23 cellular contexts compared by ENCODE assay signal in the genomic region with DNA sequence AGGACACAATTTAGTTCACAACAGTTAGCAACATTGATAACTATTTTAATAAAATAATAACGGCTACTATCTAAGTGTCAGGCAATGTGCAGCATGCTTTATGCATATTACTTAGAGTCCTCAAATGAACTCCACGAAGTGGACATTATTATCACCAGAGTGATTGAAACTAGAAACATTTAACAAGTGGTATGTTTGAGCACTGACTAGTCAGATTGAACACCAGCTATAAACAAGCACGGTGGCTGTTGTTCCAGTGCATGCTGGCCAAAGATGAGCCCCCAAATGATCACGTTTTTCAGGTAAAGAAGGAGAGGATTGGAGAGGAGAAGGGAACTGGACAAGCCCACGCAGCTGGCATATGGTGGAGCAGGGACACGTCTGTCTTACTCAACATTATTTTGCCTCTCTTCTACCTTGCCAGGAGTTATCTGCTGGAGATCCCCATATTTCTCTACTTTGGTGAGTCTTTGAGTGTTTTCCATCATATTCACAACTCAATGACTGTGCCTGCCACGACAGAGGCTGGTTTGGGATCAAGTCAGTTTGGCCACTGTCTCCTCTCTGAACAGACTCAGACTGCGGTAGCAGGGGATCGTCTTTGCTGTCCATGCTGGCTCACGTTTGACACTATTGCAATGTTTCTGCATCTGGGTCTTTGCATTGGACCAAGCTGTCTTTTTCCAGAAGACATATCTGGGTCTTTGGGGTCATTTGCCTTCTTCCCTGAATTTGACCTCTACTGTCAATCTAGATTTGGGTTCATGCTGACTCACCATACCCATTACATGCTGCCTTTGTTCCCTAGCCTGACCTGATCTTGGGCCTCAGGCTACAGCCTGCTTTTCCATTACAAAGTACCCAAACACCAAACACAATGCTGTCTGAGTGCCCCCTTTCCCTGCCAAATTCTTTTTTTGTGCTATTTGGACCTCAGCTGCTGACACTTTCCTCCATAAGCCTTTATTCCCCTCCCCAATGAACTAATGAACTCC.
A peak's percentile ranks its signal among the peaks of the same experiment; 100 is the strongest.
DNase-seq lines count a peak whose midpoint lies in the region; ATAC-seq, FAIRE-seq and TF ChIP-seq lines count a peak whose summit lies in the region.
"Had no signal": no experiment of that assay in that cellular context is flagged by ENCODE, and none has a peak within 500 bp of the region (broad histone marks: within the 10 kb centered on the region; RNA-seq: fewer than 3 reads in every experiment).

No MANE protein-coding gene starts in this region.

- H3K9me3 ChIP-seq in HepG2 (ENCODE audit: low read length): no peaks in the 10 kb centered on the region
- H3K9me3 ChIP-seq in right lobe of liver: no peaks in the 10 kb centered on the region
- no peaks in the 10 kb centered on the region for H3K9me3 ChIP-seq in GM12878 (replicated peaks; ENCODE audit: control insufficient read depth, insufficient read depth, low read length)
- H3K9me3 ChIP-seq in mesenchymal stem cell (ENCODE audit: control insufficient read depth, low read length): no peaks in the 10 kb centered on the region
- H3K9me3 ChIP-seq: breast epithelium, esophagus squamous epithelium had no signal

- no peak overlapping the region for H2AK5ac ChIP-seq in mesenchymal stem cell (ENCODE audit: low read length, severe bottlenecking)

- H3K79me2 ChIP-seq in HepG2 (ENCODE audit: insufficient read depth, low read length): peaks cover 13% of the 10 kb centered on the region
- H3K79me2 ChIP-seq in GM12878 (ENCODE audit: control insufficient read depth, insufficient read depth, low read length): no peaks in the 10 kb centered on the region

- H3K36me3 ChIP-seq in HepG2 (replicated peaks in 1 of 2; ENCODE audit: control insufficient read depth in 1 of 2, insufficient read depth in 2 of 2, low read length in 2 of 2) (no peaks in the 10 kb centered on the region), right lobe of liver (no peaks in the 10 kb centered on the region), GM12878 (ENCODE audit: control insufficient read depth in 2 of 2, insufficient read depth in 2 of 2, low read length in 1 of 2) (no peaks in the 10 kb centered on the region), mesenchymal stem cell (ENCODE audit: control insufficient read depth in 1 of 2, insufficient read depth in 2 of 2, low read depth in 1 of 2, low read length in 2 of 2) (no peaks in the 10 kb centered on the region)
- H3K36me3 ChIP-seq: breast epithelium, esophagus squamous epithelium had no signal

- TF ChIP-seq CTCF in HepG2 (CRISPR knock-in tag; IDR thresholded peaks at IDR 0.05) (no peak), right lobe of liver (IDR thresholded peaks at IDR 0.05) (no peak), GM12878 (IDR thresholded peaks at IDR 0.05 in 2 of 3, conservative IDR thresholded peaks at IDR 0.05 in 1 of 3; ENCODE audit: control insufficient read depth in 2 of 3, extremely low read depth in 1 of 3, insufficient read depth in 1 of 3, low read depth in 3 of 3, low read length in 3 of 3) (no peak)

- no peak overlapping the region for H4K8ac ChIP-seq in mesenchymal stem cell (ENCODE audit: low read length)

- no peak for TF ChIP-seq POLR2A in HepG2 (IDR thresholded peaks at IDR 0.05; ENCODE audit: insufficient read depth in 1 of 2, low read depth in 2 of 2, low read length in 2 of 2)
- no peak for TF ChIP-seq POLR2A in right lobe of liver (IDR thresholded peaks at IDR 0.05)
- TF ChIP-seq POLR2A in GM12878 (IDR thresholded peaks at IDR 0.05; ENCODE audit: low read depth, low read length): no peak

- H4K91ac ChIP-seq in mesenchymal stem cell (ENCODE audit: low read length): no peak overlapping the region

- peak; percentile 50 for DNase-seq in HepG2 (ENCODE audit: low spot score)
- no peak for DNase-seq in right lobe of liver
- no peak for DNase-seq in GM12878 (ENCODE audit: low read depth, low spot score)
- no peak for DNase-seq in mesenchymal stem cell
- DNase-seq in urothelium cell line (ENCODE audit: low spot score): no peak
- DNase-seq in CD1c-positive myeloid dendritic cell (ENCODE audit: extremely low spot score): no peak
- no peak for DNase-seq in foreskin melanocyte
- DNase-seq: activated CD4-positive, alpha-beta T cell treated with anti-CD3 and anti-CD28 coated beads, Interleukin-2, amount 50 U/mL, for 1 hour; activated naive CD4-positive, alpha-beta T cell treated with anti-CD3 and anti-CD28 coated beads for 36 hours; amygdala; DND-41; esophagus squamous epithelium; KG1; kidney glomerular epithelial cell; NCI-H1694; NCI-H2171; small intestine; stimulated activated CD4-positive, alpha-beta T cell treated with anti-CD3 and anti-CD28 coated beads, Interleukin-1b, Interleukin-23, amount 100 ng/mL, for 48 hours had no signal

- H2AFZ ChIP-seq in HepG2 (ENCODE audit: low read length): no peak overlapping the region
- H2AFZ ChIP-seq in GM12878 (ENCODE audit: control insufficient read depth, low read depth, low read length): peak overlapping the region; percentile 11; the same call in 1 of the 2 replicates
- H2AFZ ChIP-seq in mesenchymal stem cell (ENCODE audit: low read depth, low read length): no peak overlapping the region

- H3K4ac ChIP-seq in mesenchymal stem cell (ENCODE audit: low read depth in 1 of 2, low read length in 2 of 2): peak overlapping the region; percentile 32 to 76

- H2BK5ac ChIP-seq in mesenchymal stem cell (ENCODE audit: low read depth, low read length, poor library complexity, severe bottlenecking): no peak overlapping the region

- no peak overlapping the region for H3K4me3 ChIP-seq in HepG2 (replicated peaks in 1 of 3; ENCODE audit: insufficient read depth in 1 of 3, low read depth in 2 of 3, low read length in 3 of 3)
- H3K4me3 ChIP-seq in right lobe of liver: no peak overlapping the region
- H3K4me3 ChIP-seq in GM12878: no peak overlapping the region
- H3K4me3 ChIP-seq in mesenchymal stem cell (ENCODE audit: insufficient read depth in 1 of 2, low read depth in 1 of 2, low read length in 2 of 2): no peak overlapping the region
- H3K4me3 ChIP-seq: breast epithelium, coronary artery, esophagus squamous epithelium had no signal

- no peaks in the 10 kb centered on the region for H3K79me1 ChIP-seq in mesenchymal stem cell (replicated peaks; ENCODE audit: low read length, poor library complexity, severe bottlenecking)

- H3K23ac ChIP-seq in mesenchymal stem cell (ENCODE audit: low read length in 2 of 2): peak overlapping the region in 1 of 2 experiments; percentile 59

- TF ChIP-seq EP300 in HepG2 (IDR thresholded peaks at IDR 0.05; ENCODE audit: low read depth in 2 of 2, low read length in 2 of 2): peak in 1 of 2 experiments; percentile 64; a peak in 1 of 4 replicates
- no peak for TF ChIP-seq EP300 in HepG2 (CRISPR knock-in tag; IDR thresholded peaks at IDR 0.05; ENCODE audit: borderline replicate concordance)
- no peak for TF ChIP-seq EP300 in GM12878 (IDR thresholded peaks at IDR 0.05; ENCODE audit: borderline replicate concordance in 1 of 2, control insufficient read depth in 1 of 2, low read depth in 2 of 2, low read length in 2 of 2)

- no peak overlapping the region for H2BK120ac ChIP-seq in mesenchymal stem cell (ENCODE audit: low read depth, low read length)

- no peaks in the 10 kb centered on the region for H4K20me1 ChIP-seq in HepG2 (ENCODE audit: insufficient read depth, low read length)
- no peaks in the 10 kb centered on the region for H4K20me1 ChIP-seq in GM12878 (ENCODE audit: control insufficient read depth, insufficient read depth)

- RAD21 ChIA-PET in GM12878 (lab: Charles Lee; ENCODE audit: unreplicated experiment): no interaction called here

- TF ChIP-seq RAD21 in HepG2 (CRISPR knock-in tag; IDR thresholded peaks at IDR 0.05) (no peak), GM12878 (IDR thresholded peaks at IDR 0.05; ENCODE audit: insufficient read depth, low read depth, low read length) (no peak)

- H3K4me2 ChIP-seq in HepG2 (ENCODE audit: low read depth, low read length) (peak overlapping the region; percentile 80), GM12878 (ENCODE audit: control insufficient read depth, insufficient read depth) (no peak overlapping the region), mesenchymal stem cell (ENCODE audit: low read length, poor library complexity, severe bottlenecking) (no peak overlapping the region)

- FAIRE-seq in HepG2 (lab: Jason Lieb, UNC) (peak; percentile 47), GM12878 (lab: Jason Lieb, UNC) (no peak), urothelium cell line (lab: Jason Lieb, UNC) (peak; percentile 20)
- FAIRE-seq: GM12892, small intestine had no signal

- peak overlapping the region; percentile 67 to 83 for H2BK12ac ChIP-seq in mesenchymal stem cell (ENCODE audit: low read length in 2 of 2)

- peak overlapping the region; percentile 48 for H3K9ac ChIP-seq in HepG2 (ENCODE audit: insufficient read depth, low read depth, low read length)
- H3K9ac ChIP-seq in GM12878 (ENCODE audit: control insufficient read depth, insufficient read depth, low read length): no peak overlapping the region
- H3K9ac ChIP-seq in mesenchymal stem cell (ENCODE audit: low read length): no peak overlapping the region

- SMC1A ChIA-PET in GM12878 (lab: Charles Lee; ENCODE audit: uncharacterized antibody, unreplicated experiment): interaction anchor here (1.0 kb wide), 1 partner anchor 108 kb away, joined by 3 read pairs; no protein-coding TSS in a partner anchor

- H3K27me3 ChIP-seq in HepG2 (ENCODE audit: control insufficient read depth in 1 of 2, insufficient read depth in 2 of 2, low read length in 2 of 2) (no peaks in the 10 kb centered on the region), right lobe of liver (no peaks in the 10 kb centered on the region), GM12878 (replicated peaks in 1 of 2; ENCODE audit: control insufficient read depth in 2 of 2, insufficient read depth in 2 of 2, low read length in 1 of 2) (no peaks in the 10 kb centered on the region), mesenchymal stem cell (ENCODE audit: control insufficient read depth in 1 of 2, insufficient read depth in 1 of 2, low read length in 2 of 2) (no peaks in the 10 kb centered on the region)
- H3K27me3 ChIP-seq: breast epithelium, esophagus squamous epithelium had no signal

- POLR2A ChIA-PET in HepG2 (lab: Yijun Ruan, JAX) (interaction anchor here (1.4 to 5.0 kb wide), 6 partner anchors 11 to 86 kb away, joined by 3 to 126 read pairs (median 20); no protein-coding TSS in a partner anchor), GM12878 (lab: Charles Lee) (no interaction called here)

- peak overlapping the region; percentile 45 for H2BK15ac ChIP-seq in mesenchymal stem cell (ENCODE audit: low read depth, poor library complexity, severe bottlenecking)

- ATAC-seq in HepG2: no peak
- ATAC-seq in right lobe of liver: no peak
- ATAC-seq in GM12878: no peak
- no peak for ATAC-seq in HG03520 (IDR thresholded peaks at IDR 0.05; ENCODE audit: unreplicated experiment)
- ATAC-seq: Right ventricle myocardium inferior had no signal

- H3K4me1 ChIP-seq in HepG2 (ENCODE audit: insufficient read depth, low read length): peaks cover 87% of the 10 kb centered on the region
- H3K4me1 ChIP-seq in right lobe of liver: peaks cover 0 to 48% (median 20%) of the 10 kb centered on the region in 4 donors
- peaks cover 4% of the 10 kb centered on the region for H3K4me1 ChIP-seq in GM12878 (ENCODE audit: control insufficient read depth, insufficient read depth, low read length)
- peaks cover 4% of the 10 kb centered on the region for H3K4me1 ChIP-seq in mesenchymal stem cell (ENCODE audit: control insufficient read depth, insufficient read depth, low read depth, low read length)
- H3K4me1 ChIP-seq: breast epithelium had no signal

- 84% methylated on average over 10 of the region's 10 CpGs for WGBS in HepG2 (ENCODE audit: low lambda C conversion rate)
- WGBS in right lobe of liver (ENCODE audit: insufficient coverage, low coverage, low lambda C conversion rate, missing lambda C conversion rate): 79% methylated on average over 8 of the region's 10 CpGs
- 50% methylated on average over 10 of the region's 10 CpGs for WGBS in GM12878 (ENCODE audit: insufficient coverage, insufficient replicate concordance, low lambda C conversion rate, missing lambda C conversion rate)
- 79% methylated on average over 9 of the region's 10 CpGs for WGBS in mesenchymal stem cell

- in situ Hi-C loops in HepG2 (cut with HindIII; ENCODE audit: extremely low pct_ligation_motif_present, low pct_unique_long_range_greater_than_20kb): loop anchor here (5.0 kb wide), 3 partner anchors 67 to 107 kb away; a partner anchor contains a TSS
- in situ Hi-C loops in GM12878 (cut with MboI): no loop called here

- BruUV-seq in HepG2 (replicated peaks; lab: Mats Ljungman, UMichigan) (no TSS peak), GM12878 (replicated peaks; lab: Mats Ljungman, UMichigan) (no TSS peak)

- H3K27ac ChIP-seq in HepG2 (ENCODE audit: extremely low read length, insufficient read depth, low read length) (peak overlapping the region; percentile 96), right lobe of liver (peak overlapping the region in 1 of 3 donors; percentile 79), GM12878 (ENCODE audit: control insufficient read depth, insufficient read depth) (no peak overlapping the region), mesenchymal stem cell (ENCODE audit: low read length, poor library complexity, severe bottlenecking) (no peak overlapping the region)
- H3K27ac ChIP-seq: breast epithelium, coronary artery had no signal

- peak overlapping the region in 1 of 2 experiments; percentile 77 for H3K18ac ChIP-seq in mesenchymal stem cell (ENCODE audit: low read depth in 1 of 2, low read length in 2 of 2)

- CTCF ChIA-PET in HepG2 (lab: Yijun Ruan, JAX; ENCODE audit: low intra/inter-chr PET ratio, low total read pairs) (no interaction called here), GM12878 (lab: Yijun Ruan, JAX) (interaction anchor here (1.7 kb wide), 1 partner anchor 87 kb away, joined by 5 read pairs; no protein-coding TSS in a partner anchor)

- H3K14ac ChIP-seq in mesenchymal stem cell (ENCODE audit: low read length in 2 of 2): no peak overlapping the region

- intact Hi-C loops in HepG2 (cut with micrococcal nuclease; ENCODE audit: unreplicated experiment) (no loop called here), right lobe of liver (cut with DNase I) (loop anchor here in 1 of 2 donors (10.0 kb wide), 1 partner anchor 70 kb away; a partner anchor contains a TSS), GM12878 (cut with micrococcal nuclease; ENCODE audit: unreplicated experiment) (no loop called here)
